ENCODE assay signal across 1 cellular context in genomic region chr4:55125763-55126541, GRCh38.
TF ChIP-seq lines count a peak whose summit lies in the region.

No MANE protein-coding gene starts in this region.

TF ChIP-seq in HepG2, 621 proteins besides CTCF, POLR2A, EP300 and RAD21:
- TF ChIP-seq HNRNPL (IDR thresholded peaks at IDR 0.05; ENCODE audit: low read depth, low read length) (no peak), NONO (IDR thresholded peaks at IDR 0.05) (no peak), NONO (CRISPR knock-in tag; conservative IDR thresholded peaks at IDR 0.05) (no peak), ZBTB20 (CRISPR knock-in tag; IDR thresholded peaks at IDR 0.05; ENCODE audit: borderline replicate concordance, low read depth) (no peak)
